Comparison of ENCODE assay signal across 11 cellular contexts in the genomic region with DNA sequence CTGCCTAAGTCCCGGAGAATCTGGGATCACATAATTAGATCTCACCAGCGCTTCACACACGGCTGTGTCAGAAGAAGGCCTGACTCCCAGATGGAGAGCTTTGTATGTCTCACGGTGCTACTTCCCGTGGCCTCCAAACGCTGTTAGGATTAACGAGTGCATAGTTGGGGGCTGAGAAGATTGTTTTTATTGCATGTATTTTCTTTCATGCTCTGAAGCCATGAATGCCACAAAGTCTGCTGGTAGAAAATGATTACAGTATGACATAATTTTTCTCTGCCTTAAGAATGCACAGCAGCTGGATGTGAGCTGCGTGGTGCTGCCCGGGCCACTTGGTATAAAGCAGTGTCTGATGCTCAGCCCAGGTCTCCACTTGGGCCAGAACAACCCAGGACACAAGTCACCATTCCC.
A peak's percentile ranks its signal among the peaks of the same experiment; 100 is the strongest.
DNase-seq lines count a peak whose midpoint lies in the region; ATAC-seq and TF ChIP-seq lines count a peak whose summit lies in the region.
"Had no signal": no experiment of that assay in that cellular context is flagged by ENCODE, and none has a peak within 500 bp of the region (broad histone marks: within the 10 kb centered on the region; RNA-seq: fewer than 3 reads in every experiment).

No MANE protein-coding gene starts in this region.

- H3K4me3 ChIP-seq in adipocyte (ENCODE audit: low read length) (no peak overlapping the region), gastrocnemius medialis (no peak overlapping the region)

- TF ChIP-seq CTCF in gastrocnemius medialis (IDR thresholded peaks at IDR 0.05 in 4 of 5, conservative IDR thresholded peaks at IDR 0.05 in 1 of 5): no peak

- TF ChIP-seq POLR2A in gastrocnemius medialis (IDR thresholded peaks at IDR 0.05): no peak

- DNase-seq in H4 (ENCODE audit: low spot score) (peak; percentile 92), adipocyte (ENCODE audit: low read depth) (peak; percentile 93), hepatic stellate cell (ENCODE audit: low spot score) (peak; percentile 24), smooth muscle cell of the brain vasculature (ENCODE audit: low read depth, low spot score) (peak; percentile 94), NCI-H1417 treated with DMSO at 0.1 percent for 48 hours (lab: John Stamatoyannopoulos, UW) (no peak), gastrocnemius medialis (no peak), Kasumi-1 (lab: John Stamatoyannopoulos, UW) (no peak)
- DNase-seq: stimulated activated CD8-positive, alpha-beta memory T cell treated with anti-CD3 and anti-CD28 coated beads, Interleukin-4, amount 100 ng/mL, for 48 hours had no signal

- peaks cover 35% of the 10 kb centered on the region for H3K9me3 ChIP-seq in adipocyte (ENCODE audit: control insufficient read depth, low read length)
- no peaks in the 10 kb centered on the region for H3K9me3 ChIP-seq in gastrocnemius medialis

- ATAC-seq in GM18867 (IDR thresholded peaks at IDR 0.05; ENCODE audit: unreplicated experiment) (no peak), gastrocnemius medialis (no peak)

- in situ Hi-C loops in gastrocnemius medialis (cut with MboI; ENCODE audit: low sequenced_read_pairs in 4 of 4): no loop called here

- H3K27ac ChIP-seq in gastrocnemius medialis: peak overlapping the region in 1 of 4 donors; percentile 38
- H3K27ac ChIP-seq: HL-60, parathyroid adenoma had no signal

- intact Hi-C loops in gastrocnemius medialis (cut with DNase I; ENCODE audit: low total_unique reads): loop anchor here (5.0 kb wide), 1 partner anchor 275 kb away; no protein-coding TSS in a partner anchor

- H3K4me1 ChIP-seq in adipocyte (ENCODE audit: control insufficient read depth, insufficient read depth, low read length): peaks cover 24% of the 10 kb centered on the region
- peaks cover 37 to 52% of the 10 kb centered on the region in 2 donors for H3K4me1 ChIP-seq in gastrocnemius medialis
- H3K4me1 ChIP-seq: parathyroid adenoma had no signal

- H3K36me3 ChIP-seq in adipocyte (ENCODE audit: control insufficient read depth, insufficient read depth, low read length, severe bottlenecking): peaks cover 35% of the 10 kb centered on the region
- no peaks in the 10 kb centered on the region for H3K36me3 ChIP-seq in gastrocnemius medialis

- H3K9ac ChIP-seq in adipocyte (ENCODE audit: low read length): no peak overlapping the region
- H3K9ac ChIP-seq: parathyroid adenoma had no signal

- H3K27me3 ChIP-seq in adipocyte (replicated peaks; ENCODE audit: control insufficient read depth, insufficient read depth, low read length): no peaks in the 10 kb centered on the region
- H3K27me3 ChIP-seq in gastrocnemius medialis: no peaks in the 10 kb centered on the region

Comparison
In these comparisons a context has a peak if more than half of its experiments do, and no peak if none do; other contexts are left out.
1. DNase-seq: peak in H4 (single experiment), adipocyte (single experiment), hepatic stellate cell (single experiment) and smooth muscle cell of the brain vasculature (single experiment); none in NCI-H1417 treated with DMSO at 0.1 percent for 48 hours (single experiment), gastrocnemius medialis (0 of 2) and Kasumi-1 (0 of 2).